ENCODE assay signal across 8 cellular contexts in genomic region chr2:171522804-171523338, GRCh38. TPM values are rescaled to one million over a fixed set of nuclear protein-coding genes. Genes with fewer than 3 reads are reported as not detected.
A peak's percentile ranks its signal among the peaks of the same experiment; 100 is the strongest.
DNase-seq lines count a peak whose midpoint lies in the region; ATAC-seq, FAIRE-seq and TF ChIP-seq lines count a peak whose summit lies in the region.

No MANE protein-coding gene starts in this region.

- H3K4me2 ChIP-seq in SU-DHL-6 (ENCODE audit: low read depth, low read length, poor library complexity, severe bottlenecking) (peak overlapping the region; percentile 38), endothelial cell of umbilical vein (ENCODE audit: insufficient read depth, low read length) (peak overlapping the region; percentile 94)

- BruUV-seq in endothelial cell of umbilical vein (replicated peaks; lab: Mats Ljungman, UMichigan): no TSS peak

- TF ChIP-seq CTCF in SU-DHL-6 (IDR thresholded peaks at IDR 0.05; ENCODE audit: insufficient read depth, low read length, poor library complexity, severe bottlenecking) (no peak), endothelial cell of umbilical vein (IDR thresholded peaks at IDR 0.05; ENCODE audit: extremely low read depth in 1 of 2, insufficient read depth in 1 of 2, low read depth in 1 of 2, low read length in 2 of 2) (no peak), mesothelial cell of epicardium (IDR thresholded peaks at IDR 0.05; ENCODE audit: unreplicated experiment) (no peak), tibial nerve (IDR thresholded peaks at IDR 0.05) (peak in 1 of 5 experiments; percentile 3)

- H3K4me1 ChIP-seq in endothelial cell of umbilical vein (ENCODE audit: control insufficient read depth, extremely low read depth, insufficient read depth, low read length): peaks cover 13% of the 10 kb centered on the region
- peaks cover 0 to 55% (median 10%) of the 10 kb centered on the region in 4 donors for H3K4me1 ChIP-seq in tibial nerve

- no peaks in the 10 kb centered on the region for H3K9me3 ChIP-seq in SU-DHL-6 (ENCODE audit: insufficient read depth, low read length)
- no peaks in the 10 kb centered on the region for H3K9me3 ChIP-seq in endothelial cell of umbilical vein (replicated peaks; ENCODE audit: control insufficient read depth, insufficient read depth, low read length)
- H3K9me3 ChIP-seq in tibial nerve: no peaks in the 10 kb centered on the region

- H3K4me3 ChIP-seq in SU-DHL-6 (ENCODE audit: insufficient read depth, low read length, poor library complexity, severe bottlenecking): no peak overlapping the region
- peak overlapping the region; percentile 76 to 96 (median 89) for H3K4me3 ChIP-seq in endothelial cell of umbilical vein (replicated peaks in 1 of 3; ENCODE audit: insufficient read depth in 1 of 3, low read depth in 1 of 3, low read length in 3 of 3)
- H3K4me3 ChIP-seq in tibial nerve: peak overlapping the region; percentile 65 to 97 (median 76)

- H3K27me3 Mint-ChIP-seq in activated CD4-positive, alpha-beta T cell treated with anti-CD3 and anti-CD28 coated beads, Interleukin-2, amount 10 ng/mL, durations not matched to agents 24 days and 14 days: peaks cover 51% of the 10 kb centered on the region
- peaks cover 26% of the 10 kb centered on the region for H3K27me3 Mint-ChIP-seq in mesothelial cell of epicardium (ENCODE audit: low read depth)

- H3K9me3 Mint-ChIP-seq in activated CD4-positive, alpha-beta T cell treated with anti-CD3 and anti-CD28 coated beads, Interleukin-2, amount 10 ng/mL, durations not matched to agents 24 days and 14 days: no peaks in the 10 kb centered on the region
- H3K9me3 Mint-ChIP-seq in mesothelial cell of epicardium: no peaks in the 10 kb centered on the region

- H4K20me1 ChIP-seq in SU-DHL-6 (ENCODE audit: low read depth, low read length) (no peaks in the 10 kb centered on the region), endothelial cell of umbilical vein (replicated peaks; ENCODE audit: control insufficient read depth, extremely low read depth, insufficient read depth, low read length) (no peaks in the 10 kb centered on the region)

- H3K4me3 Mint-ChIP-seq in activated CD4-positive, alpha-beta T cell treated with anti-CD3 and anti-CD28 coated beads, Interleukin-2, amount 10 ng/mL, durations not matched to agents 24 days and 14 days: peak overlapping the region; percentile 88
- peak overlapping the region; percentile 94 for H3K4me3 Mint-ChIP-seq in mesothelial cell of epicardium

- no peaks in the 10 kb centered on the region for H3F3A ChIP-seq in SU-DHL-6 (ENCODE audit: insufficient read depth)

- H3K9ac ChIP-seq in SU-DHL-6 (ENCODE audit: low read length): no peak overlapping the region
- peak overlapping the region; percentile 78 for H3K9ac ChIP-seq in endothelial cell of umbilical vein (replicated peaks; ENCODE audit: extremely low read depth, insufficient read depth, low read length)

- in situ Hi-C loops in G401 (cut with HindIII; ENCODE audit: low sequenced_read_pairs): no loop called here

- no peaks in the 10 kb centered on the region for H3K9me1 ChIP-seq in endothelial cell of umbilical vein (replicated peaks; ENCODE audit: control insufficient read depth, extremely low read depth, insufficient read depth, low read length)

- CTCF ChIA-PET in endothelial cell of umbilical vein (lab: Charles Lee): interaction anchor here (0.9 to 2.3 kb wide), 5 partner anchors 9 to 604 kb away, joined by 3 to 13 read pairs (median 3); no protein-coding TSS in a partner anchor

- TF ChIP-seq POLR2A in endothelial cell of umbilical vein (IDR thresholded peaks at IDR 0.05; ENCODE audit: low read depth, low read length) (no peak), tibial nerve (IDR thresholded peaks at IDR 0.05) (no peak)

- H3K27ac Mint-ChIP-seq in activated CD4-positive, alpha-beta T cell treated with anti-CD3 and anti-CD28 coated beads, Interleukin-2, amount 10 ng/mL, durations not matched to agents 24 days and 14 days: peak overlapping the region; percentile 76
- peak overlapping the region; percentile 92 for H3K27ac Mint-ChIP-seq in mesothelial cell of epicardium

- no peak overlapping the region for H2AFZ ChIP-seq in SU-DHL-6 (ENCODE audit: low read depth, low read length, severe bottlenecking)
- H2AFZ ChIP-seq in endothelial cell of umbilical vein (ENCODE audit: low read depth, low read length): peak overlapping the region; percentile 99

- peaks cover 7% of the 10 kb centered on the region for H3K4me1 Mint-ChIP-seq in activated CD4-positive, alpha-beta T cell treated with anti-CD3 and anti-CD28 coated beads, Interleukin-2, amount 10 ng/mL, durations not matched to agents 24 days and 14 days
- peaks cover 22% of the 10 kb centered on the region for H3K4me1 Mint-ChIP-seq in mesothelial cell of epicardium

- POLR2A ChIA-PET in endothelial cell of umbilical vein (lab: Charles Lee): no interaction called here

- intact Hi-C loops in activated CD4-positive, alpha-beta T cell treated with anti-CD3 and anti-CD28 coated beads, Interleukin-2, amount 10 ng/mL, durations not matched to agents 24 days and 14 days (cut with micrococcal nuclease): loop anchor here (1.0 to 5.0 kb wide), 4 partner anchors 13 to 551 kb away; partner anchors contain the start of genes DCAF17 and TLK1
- intact Hi-C loops in endothelial cell of umbilical vein (cut with micrococcal nuclease): loop anchor here (1.0 kb wide), 5 partner anchors 8 to 550 kb away; partner anchors contain the start of genes DCAF17 and TLK1

- H3K27ac ChIP-seq in SU-DHL-6 (ENCODE audit: low read depth, low read length) (no peak overlapping the region), endothelial cell of umbilical vein (ENCODE audit: insufficient read depth, low read depth, low read length) (peak overlapping the region; percentile 52), tibial nerve (peak overlapping the region; percentile 89 to 97 (median 95))

- 0 to 1% methylated on average over 21 to 48 of the region's 55 CpGs for WGBS in tibial nerve, 2 donors

- dilution Hi-C loops in endothelial cell of umbilical vein (cut with MboI; ENCODE audit: extremely low pct_ligation_motif_present, low sequenced_read_pairs): no loop called here

- DNase-seq in activated CD4-positive, alpha-beta T cell treated with anti-CD3 and anti-CD28 coated beads, Interleukin-2, amount 10 ng/mL, durations not matched to agents 24 days and 14 days: no peak
- no peak for DNase-seq in activated CD4-positive, alpha-beta T cell treated with anti-CD3 and anti-CD28 coated beads, Interleukin-2, amount 50 U/mL, for 1 hour
- DNase-seq in endothelial cell of umbilical vein (ENCODE audit: low read depth, low spot score) (no peak), mesothelial cell of epicardium (ENCODE audit: low spot score in 2 of 2, unreplicated experiment in 2 of 2) (peak; percentile 42 to 70), tibial nerve (ENCODE audit: low spot score in 2 of 2) (no peak), G401 (ENCODE audit: low spot score) (no peak)

- H3K36me3 ChIP-seq in SU-DHL-6 (ENCODE audit: low read length) (no peaks in the 10 kb centered on the region), endothelial cell of umbilical vein (ENCODE audit: control insufficient read depth in 2 of 2, extremely low read depth in 1 of 2, insufficient read depth in 2 of 2, low read length in 2 of 2) (no peaks in the 10 kb centered on the region), tibial nerve (no peaks in the 10 kb centered on the region)

- FAIRE-seq in endothelial cell of umbilical vein (lab: Jason Lieb, UNC): no peak

- no peaks in the 10 kb centered on the region for H3K36me3 Mint-ChIP-seq in activated CD4-positive, alpha-beta T cell treated with anti-CD3 and anti-CD28 coated beads, Interleukin-2, amount 10 ng/mL, durations not matched to agents 24 days and 14 days (ENCODE audit: low read depth)
- H3K36me3 Mint-ChIP-seq in mesothelial cell of epicardium: peaks cover 4% of the 10 kb centered on the region

- peak; percentile 34 for ATAC-seq in HG02759 (IDR thresholded peaks at IDR 0.05; ENCODE audit: unreplicated experiment)

- H3K9me2 ChIP-seq in SU-DHL-6 (replicated peaks; ENCODE audit: insufficient read depth, low read length): no peaks in the 10 kb centered on the region

- TF ChIP-seq EP300 in tibial nerve (IDR thresholded peaks at IDR 0.05): no peak

- no peaks in the 10 kb centered on the region for H3K27me3 ChIP-seq in SU-DHL-6 (ENCODE audit: low read length)
- no peaks in the 10 kb centered on the region for H3K27me3 ChIP-seq in endothelial cell of umbilical vein (ENCODE audit: control insufficient read depth in 2 of 2, insufficient read depth in 2 of 2, low read length in 2 of 2)
- no peaks in the 10 kb centered on the region for H3K27me3 ChIP-seq in tibial nerve

- no peaks in the 10 kb centered on the region for H3K79me2 ChIP-seq in SU-DHL-6 (ENCODE audit: insufficient read depth, low read length)
- no peaks in the 10 kb centered on the region for H3K79me2 ChIP-seq in endothelial cell of umbilical vein (ENCODE audit: control insufficient read depth, insufficient read depth, low read length)

TF ChIP-seq in endothelial cell of umbilical vein, 7 proteins besides CTCF, POLR2A, EP300 and RAD21:
- no peak for TF ChIP-seq GATA2 (IDR thresholded peaks at IDR 0.05; ENCODE audit: insufficient read depth, insufficient read length, low read depth, low read length)
TF ChIP-seq in endothelial cell of umbilical vein: peak in this region for 0.

RNA-seq across cellular contexts. Expression of gene CYBRD1, which starts 0.6 kb away (rescaled TPM):
- 4.7 and 5.1 TPM in 2 replicates for total RNA-seq in activated CD4-positive, alpha-beta T cell treated with anti-CD3 and anti-CD28 coated beads, Interleukin-2, amount 10 ng/mL, durations not matched to agents 24 days and 14 days
- total RNA-seq in endothelial cell of umbilical vein: 22.8 and 24.8 TPM in 2 replicates
- polyA plus RNA-seq in endothelial cell of umbilical vein: 23.1 and 24.1 TPM in 2 replicates
- polyA plus RNA-seq in endothelial cell of umbilical vein (2011; cell fraction: cytosol; rRNA removed): 10.0 and 12.2 TPM in 2 replicates
- polyA plus RNA-seq in endothelial cell of umbilical vein (2011; cell fraction: nucleus; rRNA removed): 11.2 and 11.4 TPM in 2 replicates
- 18.4 and 24.1 TPM in 2 replicates for polyA plus RNA-seq in endothelial cell of umbilical vein (2012)
- 45.6 and 47.3 TPM in 2 replicates for polyA minus RNA-seq in endothelial cell of umbilical vein
- 1.4 TPM for polyA minus RNA-seq in endothelial cell of umbilical vein (2011; cell fraction: cytosol; rRNA and poly(A)+ RNA removed)
- 7.1 and 9.3 TPM in 2 replicates for polyA minus RNA-seq in endothelial cell of umbilical vein (2011; cell fraction: nucleus; rRNA and poly(A)+ RNA removed)
- 44.6 to 47.7 TPM (median 46.7 TPM) in 3 replicates for total RNA-seq in mesothelial cell of epicardium
- total RNA-seq in tibial nerve: 100 to 1,000 TPM; 215 to 471 (median 401) TPM
- 21.7 and 26.2 TPM in 2 replicates for total RNA-seq in G401 (2014; rRNA removed; shearing (Covaris generic))

Comparison
In these comparisons a context has a peak if more than half of its experiments do, and no peak if none do; other contexts are left out.
1. DNase-seq: peak in mesothelial cell of epicardium (2 of 2); none in activated CD4-positive, alpha-beta T cell treated with anti-CD3 and anti-CD28 coated beads, Interleukin-2, amount 10 ng/mL, durations not matched to agents 24 days and 14 days (single experiment), activated CD4-positive, alpha-beta T cell treated with anti-CD3 and anti-CD28 coated beads, Interleukin-2, amount 50 U/mL, for 1 hour (single experiment), endothelial cell of umbilical vein (single experiment), tibial nerve (0 of 2) and G401 (single experiment).